Comparison of ENCODE assay signal across 19 cellular contexts in genomic region chr6:167682546-167683027, GRCh38.
A peak's percentile ranks its signal among the peaks of the same experiment; 100 is the strongest.
DNase-seq lines count a peak whose midpoint lies in the region; ATAC-seq and TF ChIP-seq lines count a peak whose summit lies in the region.
"Had no signal": no experiment of that assay in that cellular context is flagged by ENCODE, and none has a peak within 500 bp of the region (broad histone marks: within the 10 kb centered on the region; RNA-seq: fewer than 3 reads in every experiment).

No MANE protein-coding gene starts in this region.

- H3K4me3 Mint-ChIP-seq in Calu3 (ENCODE audit: low read depth, unreplicated experiment) (no peak overlapping the region), endodermal cell (no peak overlapping the region)
- H3K4me3 Mint-ChIP-seq: naive B cell had no signal

- DNase-seq in Calu3 = peak; percentile 61
- no peak for DNase-seq in endodermal cell
- DNase-seq in left lung = peak in 1 of 2 donors; percentile 12
- no peak for DNase-seq in AG08395 (ENCODE audit: low spot score)
- no peak for DNase-seq in SW 1271 (lab: John Stamatoyannopoulos, UW)
- DNase-seq: cortex of kidney; GF-D8; KBM-7; naive B cell; NCI-H1092; stimulated activated CD4-positive, alpha-beta T cell treated with anti-CD3 and anti-CD28 coated beads, Interleukin-4, amount 100 ng/mL, for 1 hour; stimulated activated CD8-positive, alpha-beta memory T cell treated with anti-CD3 and anti-CD28 coated beads, Interleukin-4, amount 100 ng/mL, for 48 hours; T-helper 1 cell; tibial artery had no signal

- TF ChIP-seq CTCF in Calu3 (IDR thresholded peaks at IDR 0.05; ENCODE audit: unreplicated experiment) (no peak), endodermal cell (conservative IDR thresholded peaks at IDR 0.05) (no peak), left lung (IDR thresholded peaks at IDR 0.05) (no peak)

- H3K36me3 ChIP-seq in endodermal cell (ENCODE audit: control insufficient read depth, insufficient read depth, low read length) (no peaks in the 10 kb centered on the region), left lung (no peaks in the 10 kb centered on the region), skeletal muscle tissue (ENCODE audit: control insufficient read depth in 3 of 3, insufficient read depth in 3 of 3, low read length in 3 of 3) (no peaks in the 10 kb centered on the region)
- H3K36me3 ChIP-seq: tibial artery had no signal

- peaks cover 8% of the 10 kb centered on the region for H3K4me1 ChIP-seq in endodermal cell (ENCODE audit: control insufficient read depth, insufficient read depth, low read length)
- H3K4me1 ChIP-seq in left lung = peaks cover 0 to 19% of the 10 kb centered on the region in 2 donors
- H3K4me1 ChIP-seq in skeletal muscle tissue (ENCODE audit: control insufficient read depth in 3 of 3, insufficient read depth in 3 of 3, low read length in 3 of 3) = peaks cover 16 to 43% (median 39%) of the 10 kb centered on the region in 3 donors

- 86 to 87% methylated on average over 4 to 5 of the region's 5 CpGs for WGBS in endodermal cell (ENCODE audit: insufficient coverage in 1 of 2, insufficient read length in 1 of 2), 2 experiments

- no peak overlapping the region for H3K9ac ChIP-seq in endodermal cell (ENCODE audit: extremely low read depth, low read length, poor library complexity, severe bottlenecking)
- H3K9ac ChIP-seq in skeletal muscle tissue (ENCODE audit: low read depth in 1 of 3, low read length in 3 of 3) = peak overlapping the region in 1 of 3 donors; percentile 78

- peak overlapping the region; percentile 63 for H3K27ac ChIP-seq in endodermal cell (ENCODE audit: low read depth, low read length)
- peak overlapping the region; percentile 35 to 48 for H3K27ac ChIP-seq in left lung
- H3K27ac ChIP-seq in skeletal muscle tissue (ENCODE audit: low read depth, low read length) = peak overlapping the region; percentile 87
- H3K27ac ChIP-seq: tibial artery, VCaP had no signal

- BruUV-seq in Calu3 (replicated peaks; lab: Mats Ljungman, UMichigan) = no TSS peak

- H3K4me3 ChIP-seq in endodermal cell (ENCODE audit: low read length) = no peak overlapping the region
- no peak overlapping the region for H3K4me3 ChIP-seq in left lung
- H3K4me3 ChIP-seq in skeletal muscle tissue (ENCODE audit: low read length in 3 of 3) = no peak overlapping the region
- H3K4me3 ChIP-seq: tibial artery had no signal

- H3K4me1 Mint-ChIP-seq in Calu3 (ENCODE audit: low read depth, unreplicated experiment) = peaks cover 57% of the 10 kb centered on the region
- H3K4me1 Mint-ChIP-seq in endodermal cell = peaks cover 29% of the 10 kb centered on the region

- H3K9me3 ChIP-seq in endodermal cell (ENCODE audit: control insufficient read depth, low read length) (no peaks in the 10 kb centered on the region), left lung (no peaks in the 10 kb centered on the region), skeletal muscle tissue (ENCODE audit: control insufficient read depth in 3 of 3, low read length in 3 of 3) (no peaks in the 10 kb centered on the region)
- H3K9me3 ChIP-seq: tibial artery had no signal

- H3K27me3 ChIP-seq in endodermal cell (ENCODE audit: control insufficient read depth, insufficient read depth, low read length, poor library complexity, severe bottlenecking) = peaks cover 36% of the 10 kb centered on the region
- H3K27me3 ChIP-seq in left lung = peaks cover 11 to 27% of the 10 kb centered on the region in 2 donors
- H3K27me3 ChIP-seq in skeletal muscle tissue (ENCODE audit: control insufficient read depth in 3 of 3, insufficient read depth in 3 of 3, low read length in 3 of 3) = peaks cover 0 to 9% (median 5%) of the 10 kb centered on the region in 3 donors

- H3K27ac Mint-ChIP-seq in Calu3 (ENCODE audit: unreplicated experiment) (peak overlapping the region; percentile 89), endodermal cell (no peak overlapping the region)
- H3K27ac Mint-ChIP-seq: activated T-helper 2 cell treated with anti-CD3 and anti-CD28 coated beads, Interferon-gamma antibody, Interleukin-2, Interleukin-4, amounts not matched to agents 10 μg/mL and 5 μg/mL and 100 μg/mL, durations not matched to agents 14 hours and 24 hours and 36 hours had no signal

- H3K27me3 Mint-ChIP-seq in Calu3 (ENCODE audit: unreplicated experiment) (no peaks in the 10 kb centered on the region), endodermal cell (ENCODE audit: insufficient read depth) (peaks cover 41% of the 10 kb centered on the region)

- H3K9me3 Mint-ChIP-seq in Calu3 (ENCODE audit: low read depth, unreplicated experiment) = no peaks in the 10 kb centered on the region
- no peaks in the 10 kb centered on the region for H3K9me3 Mint-ChIP-seq in endodermal cell
- H3K9me3 Mint-ChIP-seq: activated T-helper 2 cell treated with anti-CD3 and anti-CD28 coated beads, Interferon-gamma antibody, Interleukin-2, Interleukin-4, amounts not matched to agents 10 μg/mL and 5 μg/mL and 100 μg/mL, durations not matched to agents 14 hours and 24 hours and 36 hours had no signal

- ATAC-seq in left lung (no peak), GM18873 (IDR thresholded peaks at IDR 0.05; ENCODE audit: low FRiP score, unreplicated experiment) (no peak), HG02970 (IDR thresholded peaks at IDR 0.05; ENCODE audit: low FRiP score, unreplicated experiment) (no peak)

- H3K36me3 Mint-ChIP-seq in Calu3 (ENCODE audit: insufficient read depth, unreplicated experiment) = peaks cover 9% of the 10 kb centered on the region
- H3K36me3 Mint-ChIP-seq in endodermal cell (ENCODE audit: low read depth) = no peaks in the 10 kb centered on the region

- CTCF ChIA-PET in Calu3 (lab: Charles Lee) = interaction anchor here (0.6 to 0.8 kb wide), 7 partner anchors 13 to 330 kb away, joined by 3 to 5 read pairs (median 3); no protein-coding TSS in a partner anchor

- intact Hi-C loops in Calu3 (cut with micrococcal nuclease; ENCODE audit: unreplicated experiment) (loop anchor here (2.0 to 5.0 kb wide), 2 partner anchors 150 to 180 kb away; no protein-coding TSS in a partner anchor), left lung (cut with DNase I) (no loop called here)
